20 cellular contexts compared by ENCODE assay signal in the genomic region with DNA sequence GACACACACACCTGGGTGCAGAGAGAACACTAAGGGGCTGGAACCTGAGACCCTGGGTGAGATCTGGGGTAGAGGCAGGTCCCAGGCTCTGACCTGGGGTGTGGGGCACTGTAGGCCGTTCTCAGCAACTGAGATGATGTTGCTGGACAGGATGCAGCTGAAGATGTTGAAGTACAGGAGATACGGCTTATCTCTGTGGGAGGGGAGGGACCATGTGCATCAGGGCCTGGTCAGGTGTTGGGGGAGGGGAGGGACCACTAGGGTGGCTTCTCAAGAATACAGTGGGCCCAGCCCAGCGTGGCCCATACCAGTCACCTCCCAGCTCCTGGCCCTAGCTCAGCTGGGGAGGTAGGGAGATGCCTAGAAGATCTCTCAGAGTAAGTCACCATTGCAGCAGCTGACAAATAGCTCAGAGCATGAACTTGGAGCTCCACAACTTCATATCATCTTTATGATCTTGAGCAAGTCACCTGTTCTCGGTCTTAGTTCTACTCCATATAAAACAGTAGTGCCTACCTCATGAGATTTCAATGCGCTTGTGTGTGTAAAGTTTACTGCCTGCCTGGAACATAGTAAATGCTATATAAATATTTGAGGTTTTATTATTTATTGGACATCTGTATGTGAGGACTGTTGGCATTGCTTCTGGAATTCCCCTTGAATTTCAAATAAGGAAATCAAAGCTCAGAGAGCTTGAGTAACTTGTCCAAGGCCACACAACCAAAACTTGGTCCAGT. TPM values are rescaled to one million over a fixed set of nuclear protein-coding genes. Genes with fewer than 3 reads are reported as not detected.
DNase-seq lines count a peak whose midpoint lies in the region; ATAC-seq and TF ChIP-seq lines count a peak whose summit lies in the region.
"Had no signal": no experiment of that assay in that cellular context is flagged by ENCODE, and none has a peak within 500 bp of the region (broad histone marks: within the 10 kb centered on the region; RNA-seq: fewer than 3 reads in every experiment).

No MANE protein-coding gene starts in this region.

- DNase-seq in AG10803 (ENCODE audit: low read depth) (peak; percentile 45), colonic mucosa (no peak), prostate gland (ENCODE audit: low spot score) (peak; percentile 66), T-helper 1 cell (no peak), NOMO-1 (lab: John Stamatoyannopoulos, UW; ENCODE audit: unreplicated experiment in 2 of 2) (no peak)
- DNase-seq: activated CD4-positive, alpha-beta memory T cell treated with anti-CD3 and anti-CD28 coated beads, Interleukin-2, amount 10 ng/mL, durations not matched to agents 7 days and 5 days; activated effector memory CD4-positive, alpha-beta T cell treated with anti-CD3 and anti-CD28 coated beads, Interleukin-2, amount 50 U/mL, for 16 hours; CD4-positive, alpha-beta T cell; dermis blood vessel endothelial cell; islet precursor cell; Karpas-422; natural killer cell; NCI-H1436 treated with DMSO at 0.1 percent for 48 hours; occipital lobe; OCI-M1; Right ventricle myocardium superior; small intestine; upper lobe of left lung had no signal

- H3K9me3 ChIP-seq in HEK293 (ENCODE audit: control insufficient read depth, insufficient read depth, low read depth, low read length) (no peaks in the 10 kb centered on the region), colonic mucosa (no peaks in the 10 kb centered on the region), prostate gland (no peaks in the 10 kb centered on the region), gastroesophageal sphincter (no peaks in the 10 kb centered on the region)
- H3K9me3 ChIP-seq: upper lobe of left lung had no signal

- H3K27ac ChIP-seq in HEK293 (ENCODE audit: extremely low read depth, low read depth, low read length) (no peak overlapping the region), colonic mucosa (peak overlapping the region; percentile 93), prostate gland (peak overlapping the region; percentile 98), gastroesophageal sphincter (no peak overlapping the region)
- H3K27ac ChIP-seq: upper lobe of left lung had no signal

- intact Hi-C loops in colonic mucosa (cut with DNase I) (no loop called here), prostate gland (cut with DNase I) (no loop called here)

- ATAC-seq in gastroesophageal sphincter = no peak
- ATAC-seq: natural killer cell had no signal

- H3K4me1 ChIP-seq in HEK293 (ENCODE audit: control insufficient read depth, insufficient read depth, low read length) (no peaks in the 10 kb centered on the region; the same call in 1 of the 2 replicates), colonic mucosa (peaks cover 18% of the 10 kb centered on the region), prostate gland (replicated peaks) (peaks cover 19% of the 10 kb centered on the region), gastroesophageal sphincter (no peaks in the 10 kb centered on the region)

- WGBS in prostate gland = 50% methylated on average over 5 of the region's 5 CpGs
- 87 to 100% methylated on average over 1 to 2 of the region's 5 CpGs for WGBS in gastroesophageal sphincter (ENCODE audit: low coverage in 1 of 2), 2 donors

- H3K27me3 ChIP-seq in colonic mucosa = no peaks in the 10 kb centered on the region
- H3K27me3 ChIP-seq in prostate gland (replicated peaks; ENCODE audit: insufficient read depth) = no peaks in the 10 kb centered on the region
- peaks cover 12% of the 10 kb centered on the region for H3K27me3 ChIP-seq in gastroesophageal sphincter
- H3K27me3 ChIP-seq: upper lobe of left lung had no signal

- TF ChIP-seq POLR2A in prostate gland (IDR thresholded peaks at IDR 0.05) = no peak
- no peak for TF ChIP-seq POLR2A in gastroesophageal sphincter (IDR thresholded peaks at IDR 0.05)

- H3K36me3 ChIP-seq in HEK293 (ENCODE audit: control insufficient read depth in 2 of 2, insufficient read depth in 1 of 2, low read length in 2 of 2) = peaks cover 0 to 6% of the 10 kb centered on the region in 2 experiments
- H3K36me3 ChIP-seq in colonic mucosa = no peaks in the 10 kb centered on the region
- no peaks in the 10 kb centered on the region for H3K36me3 ChIP-seq in prostate gland
- H3K36me3 ChIP-seq in gastroesophageal sphincter = peaks cover 0 to 7% of the 10 kb centered on the region in 2 donors

- H3K4me3 ChIP-seq in AG10803 (ENCODE audit: low read length) (no peak overlapping the region), HEK293 (ENCODE audit: low read depth, low read length) (no peak overlapping the region), colonic mucosa (no peak overlapping the region), prostate gland (no peak overlapping the region), gastroesophageal sphincter (no peak overlapping the region)
- H3K4me3 ChIP-seq: upper lobe of left lung had no signal

- no peak for TF ChIP-seq CTCF in AG10803 (conservative IDR thresholded peaks at IDR 0.05; ENCODE audit: low read length)
- no peak for TF ChIP-seq CTCF in HEK293 (tag by site-specific recombination; IDR thresholded peaks at IDR 0.05)
- no peak for TF ChIP-seq CTCF in colonic mucosa (IDR thresholded peaks at IDR 0.05)
- no peak for TF ChIP-seq CTCF in prostate gland (IDR thresholded peaks at IDR 0.05)
- TF ChIP-seq CTCF in gastroesophageal sphincter (IDR thresholded peaks at IDR 0.05) = no peak

- peak overlapping the region in 1 of 2 donors; percentile 62 for H3K9ac ChIP-seq in colonic mucosa (ENCODE audit: low read depth in 2 of 2, low read length in 2 of 2)

- POLR2A ChIA-PET in HEK293 (lab: Yijun Ruan, JAX) = interaction anchor here (1.1 to 2.9 kb wide), 3 partner anchors 11 to 47 kb away, joined by 6 to 10 read pairs (median 8); a partner anchor contains a TSS

- TF ChIP-seq EP300 in gastroesophageal sphincter (IDR thresholded peaks at IDR 0.05) = no peak

- CTCF ChIA-PET in HEK293 (lab: Yijun Ruan, JAX) = interaction anchor here (1.2 to 3.2 kb wide), 2 partner anchors 12 to 14 kb away, joined by 7 to 19 read pairs; no protein-coding TSS in a partner anchor

TF ChIP-seq in HEK293, 187 proteins besides CTCF, POLR2A, EP300 and RAD21:
- TF ChIP-seq, protein P1, sequence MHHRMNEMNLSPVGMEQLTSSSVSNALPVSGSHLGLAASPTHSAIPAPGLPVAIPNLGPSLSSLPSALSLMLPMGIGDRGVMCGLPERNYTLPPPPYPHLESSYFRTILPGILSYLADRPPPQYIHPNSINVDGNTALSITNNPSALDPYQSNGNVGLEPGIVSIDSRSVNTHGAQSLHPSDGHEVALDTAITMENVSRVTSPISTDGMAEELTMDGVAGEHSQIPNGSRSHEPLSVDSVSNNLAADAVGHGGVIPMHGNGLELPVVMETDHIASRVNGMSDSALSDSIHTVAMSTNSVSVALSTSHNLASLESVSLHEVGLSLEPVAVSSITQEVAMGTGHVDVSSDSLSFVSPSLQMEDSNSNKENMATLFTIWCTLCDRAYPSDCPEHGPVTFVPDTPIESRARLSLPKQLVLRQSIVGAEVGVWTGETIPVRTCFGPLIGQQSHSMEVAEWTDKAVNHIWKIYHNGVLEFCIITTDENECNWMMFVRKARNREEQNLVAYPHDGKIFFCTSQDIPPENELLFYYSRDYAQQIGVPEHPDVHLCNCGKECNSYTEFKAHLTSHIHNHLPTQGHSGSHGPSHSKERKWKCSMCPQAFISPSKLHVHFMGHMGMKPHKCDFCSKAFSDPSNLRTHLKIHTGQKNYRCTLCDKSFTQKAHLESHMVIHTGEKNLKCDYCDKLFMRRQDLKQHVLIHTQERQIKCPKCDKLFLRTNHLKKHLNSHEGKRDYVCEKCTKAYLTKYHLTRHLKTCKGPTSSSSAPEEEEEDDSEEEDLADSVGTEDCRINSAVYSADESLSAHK (tag by site-specific recombination; IDR thresholded peaks at IDR 0.05) = no peak
- TF ChIP-seq ZNF341 (tag by site-specific recombination; IDR thresholded peaks at IDR 0.05; ENCODE audit: low read depth) = peak; percentile 54

RNA-seq across cellular contexts. Expression of a gene that starts 3.8 kb away (rescaled TPM):
- total RNA-seq in colonic mucosa (100 to 1,000 TPM; 546 to 779 TPM), prostate gland (100 to 1,000 TPM; 125 to 332 TPM), gastroesophageal sphincter (1 to 10 TPM in 2 of 4 donors, not detected in 2; 1.1 to 4.5 TPM)
- total RNA-seq: occipital lobe, Right ventricle myocardium superior had no signal

RNA-seq across cellular contexts. Expression of a gene that starts 12.4 kb away (rescaled TPM):
- 10 to 100 TPM; 33.8 to 47.4 TPM for total RNA-seq in colonic mucosa
- 100 to 1,000 TPM in 1 of 2 donors, 10 to 100 TPM in 1; 88.4 to 117 TPM for total RNA-seq in prostate gland
- 10 to 100 TPM; 28.2 to 39.1 (median 30.5) TPM for total RNA-seq in gastroesophageal sphincter

RNA-seq across cellular contexts. Expression of a gene that starts 22.5 kb away (rescaled TPM):
- total RNA-seq in colonic mucosa (10 to 100 TPM; 28.4 to 52.1 TPM), prostate gland (10 to 100 TPM; 53.6 to 92.8 TPM), gastroesophageal sphincter (10 to 100 TPM; 29.5 to 43.4 (median 35.5) TPM)

RNA-seq across cellular contexts. Expression of a gene that starts 26.9 kb away (rescaled TPM):
- total RNA-seq in colonic mucosa = 1 to 10 TPM; 2.0 to 4.9 TPM
- 1 to 10 TPM; 3.8 to 4.1 TPM for total RNA-seq in prostate gland
- 1 to 10 TPM in 2 of 4 donors, under 1 TPM in 2; 0.40 to 2.0 (median 0.86) TPM for total RNA-seq in gastroesophageal sphincter

RNA-seq across cellular contexts. Expression of a gene that starts 47.5 kb away (rescaled TPM):
- total RNA-seq in colonic mucosa (100 to 1,000 TPM; 278 to 543 TPM), prostate gland (100 to 1,000 TPM; 331 to 360 TPM), gastroesophageal sphincter (100 to 1,000 TPM; 198 to 260 (median 219) TPM)

Comparison
In these comparisons a context has a peak if more than half of its experiments do, and no peak if none do; other contexts are left out.
1. DNase-seq: peak in AG10803 (single experiment) and prostate gland (single experiment); none in colonic mucosa (single experiment), T-helper 1 cell (0 of 5) and NOMO-1 (0 of 2).
2. H3K27ac ChIP-seq: peak in colonic mucosa (single experiment) and prostate gland (2 of 2); none in HEK293 (single experiment) and gastroesophageal sphincter (0 of 4).
3. RNA of a gene that starts 3.8 kb away (total RNA-seq): 546 to 779 TPM in colonic mucosa and 125 to 332 TPM in prostate gland; 1.1 to 4.5 TPM in gastroesophageal sphincter; every median in the first group is over 10 times any median in the second.